In the genomic region with DNA sequence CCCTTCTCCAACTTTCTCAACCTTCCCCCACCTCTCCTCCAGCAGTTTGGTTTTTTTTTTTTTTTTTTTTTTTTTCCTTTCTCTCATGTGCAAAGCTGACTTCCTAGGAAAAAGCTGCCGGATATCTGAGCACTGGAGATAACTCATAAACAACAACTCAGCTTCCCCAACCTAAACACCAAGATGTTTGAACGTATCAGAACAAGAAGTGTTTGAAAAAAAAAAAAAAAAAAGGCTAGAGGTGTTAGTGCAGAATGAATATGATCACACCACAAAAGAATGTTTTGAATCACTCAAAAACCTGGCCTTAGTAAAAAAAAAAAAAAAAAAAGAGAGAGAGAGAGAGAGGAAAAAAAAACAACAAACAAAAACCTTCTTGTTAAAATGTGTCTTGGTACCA, we compare ENCODE assay signal across 15 cellular contexts. TPM values are rescaled to one million over a fixed set of nuclear protein-coding genes. Genes with fewer than 3 reads are reported as not detected.
DNase-seq lines count a peak whose midpoint lies in the region; ATAC-seq and TF ChIP-seq lines count a peak whose summit lies in the region.
"Had no signal": no experiment of that assay in that cellular context is flagged by ENCODE, and none has a peak within 500 bp of the region (broad histone marks: within the 10 kb centered on the region; RNA-seq: fewer than 3 reads in every experiment).

No MANE protein-coding gene starts in this region.

- no peaks in the 10 kb centered on the region for H3K9me3 ChIP-seq in parathyroid adenoma (ENCODE audit: control insufficient read depth, low read length)

- peak overlapping the region; percentile 69 for H3K4me3 Mint-ChIP-seq in activated T-cell treated with anti-CD3 and anti-CD28 coated beads, Interleukin-2, amount 50 U/mL, for 4 hours
- H3K4me3 Mint-ChIP-seq in central memory CD8-positive, alpha-beta T cell, result peak overlapping the region; percentile 63

- peak overlapping the region; percentile 98 for H3K27ac ChIP-seq in parathyroid adenoma

- H3K36me3 Mint-ChIP-seq in activated T-cell treated with anti-CD3 and anti-CD28 coated beads, Interleukin-2, amount 50 U/mL, for 4 hours (ENCODE audit: insufficient read depth), result peaks cover 69% of the 10 kb centered on the region
- H3K36me3 Mint-ChIP-seq in central memory CD8-positive, alpha-beta T cell (ENCODE audit: insufficient read depth), result peaks cover 95% of the 10 kb centered on the region

- H3K9me3 Mint-ChIP-seq in activated T-cell treated with anti-CD3 and anti-CD28 coated beads, Interleukin-2, amount 50 U/mL, for 4 hours, result no peaks in the 10 kb centered on the region
- H3K9me3 Mint-ChIP-seq in central memory CD8-positive, alpha-beta T cell, result no peaks in the 10 kb centered on the region

- no peak overlapping the region for H3K9ac ChIP-seq in parathyroid adenoma

- no peaks in the 10 kb centered on the region for H3K27me3 ChIP-seq in parathyroid adenoma (ENCODE audit: control insufficient read depth, insufficient read depth, low read length)

- H3K27me3 Mint-ChIP-seq in activated T-cell treated with anti-CD3 and anti-CD28 coated beads, Interleukin-2, amount 50 U/mL, for 4 hours (ENCODE audit: low read depth), result no peaks in the 10 kb centered on the region
- H3K27me3 Mint-ChIP-seq in central memory CD8-positive, alpha-beta T cell, result no peaks in the 10 kb centered on the region

- H3K36me3 ChIP-seq in parathyroid adenoma (ENCODE audit: control insufficient read depth, insufficient read depth, low read length), result peaks cover 9% of the 10 kb centered on the region

- peak overlapping the region; percentile 36 for H3K4me2 ChIP-seq in parathyroid adenoma (ENCODE audit: low read length)

- in situ Hi-C loops in KBM-7 (cut with MboI; ENCODE audit: low pct_unique_long_range_greater_than_20kb, low sequenced_read_pairs), result no loop called here

- H3K4me1 Mint-ChIP-seq in activated T-cell treated with anti-CD3 and anti-CD28 coated beads, Interleukin-2, amount 50 U/mL, for 4 hours (ENCODE audit: low read depth), result peaks cover 90% of the 10 kb centered on the region
- H3K4me1 Mint-ChIP-seq in central memory CD8-positive, alpha-beta T cell, result peaks cover 76% of the 10 kb centered on the region

- H3K4me1 ChIP-seq in parathyroid adenoma, result no peaks in the 10 kb centered on the region

- no peak for DNase-seq in activated T-cell treated with anti-CD3 and anti-CD28 coated beads, Interleukin-2, amount 50 U/mL, for 4 hours
- DNase-seq in activated T-cell treated with anti-CD3 and anti-CD28 coated beads, Interleukin-2, amount 50 U/mL, for 48 hours, result no peak
- DNase-seq in RKO (ENCODE audit: low spot score) (peak; percentile 32), HT-29 (ENCODE audit: low spot score) (no peak), KBM-7 (no peak)
- no peak for DNase-seq in central memory CD8-positive, alpha-beta T cell (ENCODE audit: low spot score in 2 of 2)
- DNase-seq: activated effector memory CD4-positive, alpha-beta T cell treated with Interleukin-2 at 50 U/mL for 16 hours; DMS79 treated with DMSO at 0.1 percent for 48 hours; NCI-H1092 treated with DMSO at 0.1 percent for 48 hours; NCI-H526; Right ventricle myocardium superior had no signal

- peaks cover 37% of the 10 kb centered on the region for H3K79me2 ChIP-seq in parathyroid adenoma

- TF ChIP-seq CTCF in parathyroid adenoma (IDR thresholded peaks at IDR 0.05), result no peak

- ATAC-seq in activated T-cell treated with anti-CD3 and anti-CD28 coated beads, Interleukin-2, amount 50 U/mL, for 4 hours, result peak in 1 of 2 donors; percentile 30
- no peak for ATAC-seq in central memory CD8-positive, alpha-beta T cell (replicated peaks; ENCODE audit: extremely low read depth, poor library complexity, severe bottlenecking)
- ATAC-seq in GM21526 (IDR thresholded peaks at IDR 0.05; ENCODE audit: low FRiP score, unreplicated experiment), result no peak
- ATAC-seq: HCT116 had no signal

- H3K4me3 ChIP-seq in parathyroid adenoma (ENCODE audit: low read depth, low read length), result peak overlapping the region; percentile 79

- peak overlapping the region; percentile 99 for H3K27ac Mint-ChIP-seq in central memory CD8-positive, alpha-beta T cell (ENCODE audit: low read depth)

- no peak overlapping the region for H2AFZ ChIP-seq in parathyroid adenoma

RNA-seq across cellular contexts. Expression of gene GATA3, which starts 11.2 kb away (rescaled TPM):
- 10 to 100 TPM; 28.1 to 71.9 (median 42.1) TPM for total RNA-seq in activated T-cell treated with anti-CD3 and anti-CD28 coated beads, Interleukin-2, amount 50 U/mL, for 4 hours
- total RNA-seq in HT-29 (2014; rRNA removed; shearing (Covaris generic)), result 0.86 and 1.4 TPM in 2 replicates
- total RNA-seq: chondrocyte had no signal

Comparison
In these comparisons a context has a peak if more than half of its experiments do, and no peak if none do; other contexts are left out.
1. RNA of gene GATA3, which starts 11.2 kb away (total RNA-seq): 28.1 to 71.9 TPM in activated T-cell treated with anti-CD3 and anti-CD28 coated beads, Interleukin-2, amount 50 U/mL, for 4 hours; 0.86 to 1.4 TPM in HT-29; every median in the first group is over 10 times any median in the second.